In the genomic region with DNA sequence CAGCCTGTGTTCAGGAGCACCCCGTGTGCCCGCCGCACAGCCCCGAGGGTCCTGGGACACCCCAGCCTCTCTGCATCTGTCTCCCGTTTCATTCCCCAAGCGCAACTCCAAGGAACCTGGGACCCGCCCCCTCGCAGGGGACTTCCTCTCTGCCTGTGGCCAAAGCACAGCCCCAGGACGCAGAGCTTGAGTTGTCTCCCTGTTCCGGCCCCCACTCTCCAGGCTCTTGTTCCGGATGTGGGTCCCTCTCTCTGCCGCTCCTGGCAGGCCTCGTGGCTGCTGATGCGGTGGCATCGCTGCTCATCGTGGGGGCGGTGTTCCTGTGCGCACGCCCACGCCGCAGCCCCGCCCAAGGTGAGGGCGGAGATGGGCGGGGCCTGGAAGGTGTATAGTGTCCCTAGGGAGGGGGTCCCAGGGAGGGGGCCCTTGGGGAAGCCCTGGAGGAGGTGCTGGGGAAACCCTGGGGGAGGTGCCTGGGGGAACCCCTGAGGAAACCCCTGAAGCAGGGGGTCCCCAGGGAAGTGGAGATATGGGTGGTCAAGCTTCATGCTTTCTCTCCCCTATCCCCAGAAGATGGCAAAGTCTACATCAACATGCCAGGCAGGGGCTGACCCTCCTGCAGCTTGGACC, we compare ENCODE assay signal across 8 cellular contexts. TPM values are rescaled to one million over a fixed set of nuclear protein-coding genes. Genes with fewer than 3 reads are reported as not detected.
DNase-seq lines count a peak whose midpoint lies in the region; ATAC-seq, FAIRE-seq and TF ChIP-seq lines count a peak whose summit lies in the region.

No MANE protein-coding gene starts in this region.

- H3K27ac ChIP-seq in hepatocyte (peak overlapping the region; percentile 45), gastrocnemius medialis (peak overlapping the region in 1 of 4 donors; percentile 25)

- H3K4me1 ChIP-seq in hepatocyte (ENCODE audit: insufficient read depth) (no peaks in the 10 kb centered on the region), gastrocnemius medialis (peaks cover 1 to 14% of the 10 kb centered on the region in 2 donors)

- peak overlapping the region; percentile 68 for H2AFZ ChIP-seq in hepatocyte

- no peaks in the 10 kb centered on the region for H3K9me3 ChIP-seq in T-helper 17 cell (ENCODE audit: control insufficient read depth, low read length, poor library complexity, severe bottlenecking)
- H3K9me3 ChIP-seq in hepatocyte (ENCODE audit: low read depth) = no peaks in the 10 kb centered on the region
- H3K9me3 ChIP-seq in gastrocnemius medialis = no peaks in the 10 kb centered on the region

- H3K27me3 ChIP-seq in hepatocyte (no peaks in the 10 kb centered on the region), gastrocnemius medialis (no peaks in the 10 kb centered on the region)

- intact Hi-C loops in gastrocnemius medialis (cut with DNase I; ENCODE audit: low total_unique reads) = no loop called here

- H3K27ac Mint-ChIP-seq in T-helper 17 cell = peak overlapping the region; percentile 100

- in situ Hi-C loops in gastrocnemius medialis (cut with MboI; ENCODE audit: low sequenced_read_pairs in 4 of 4) = no loop called here

- ATAC-seq in GM21423 (IDR thresholded peaks at IDR 0.05; ENCODE audit: unreplicated experiment) = peak; percentile 45
- ATAC-seq in T-helper 17 cell = peak; percentile 65
- no peak for ATAC-seq in gastrocnemius medialis

- H3K36me3 ChIP-seq in hepatocyte (replicated peaks; ENCODE audit: insufficient read depth, low read depth) = no peaks in the 10 kb centered on the region
- no peaks in the 10 kb centered on the region for H3K36me3 ChIP-seq in gastrocnemius medialis

- peak; percentile 53 for DNase-seq in COLO829 (ENCODE audit: low spot score)
- peak; percentile 39 for DNase-seq in LHCN-M2 (ENCODE audit: low read depth)
- peak; percentile 80 to 85 (median 81) for DNase-seq in T-helper 17 cell
- peak in 39 of 56 donors; percentile 12 to 70 (median 43) for DNase-seq in amygdala (lab: John Stamatoyannopoulos, UW)
- peak; percentile 78 for DNase-seq in hepatocyte (ENCODE audit: low spot score)
- DNase-seq in gastrocnemius medialis = peak; percentile 55 to 57
- DNase-seq in D721Med (ENCODE audit: insufficient read length, low spot score) = no peak

- H3K4me1 Mint-ChIP-seq in T-helper 17 cell = peaks cover 38% of the 10 kb centered on the region

- H3K4me3 Mint-ChIP-seq in T-helper 17 cell = peak overlapping the region; percentile 98

- no peak for TF ChIP-seq CTCF in hepatocyte (IDR thresholded peaks at IDR 0.05; ENCODE audit: poor library complexity)
- TF ChIP-seq CTCF in gastrocnemius medialis (IDR thresholded peaks at IDR 0.05 in 4 of 5, conservative IDR thresholded peaks at IDR 0.05 in 1 of 5) = no peak
- no peak for TF ChIP-seq CTCF in D721Med (IDR thresholded peaks at IDR 0.05; ENCODE audit: insufficient read depth, missing control alignments)

- H3K79me2 ChIP-seq in hepatocyte = peaks cover 2% of the 10 kb centered on the region

- peaks cover 3% of the 10 kb centered on the region for H3K36me3 Mint-ChIP-seq in T-helper 17 cell (ENCODE audit: low read depth)

- no peaks in the 10 kb centered on the region for H4K20me1 ChIP-seq in hepatocyte (ENCODE audit: insufficient read depth, poor library complexity, severe bottlenecking)

- TF ChIP-seq POLR2A in gastrocnemius medialis (IDR thresholded peaks at IDR 0.05) = peak; percentile 17 to 18

- no peaks in the 10 kb centered on the region for H3K27me3 Mint-ChIP-seq in T-helper 17 cell

- no peaks in the 10 kb centered on the region for H3K9me2 ChIP-seq in hepatocyte (replicated peaks; ENCODE audit: insufficient read depth)

- H3K4me3 ChIP-seq in hepatocyte (no peak overlapping the region), gastrocnemius medialis (no peak overlapping the region)

- peak overlapping the region; percentile 84 for H3K4me2 ChIP-seq in hepatocyte

- WGBS in hepatocyte (ENCODE audit: low lambda C conversion rate, missing lambda C conversion rate) = 2% methylated on average over 23 of the region's 24 CpGs

- no peak for FAIRE-seq in D721Med (lab: Jason Lieb, UNC)

RNA-seq across cellular contexts. Expression of gene HCST, which starts 1.3 kb away (rescaled TPM):
- not detected in 2 replicates for total RNA-seq in LHCN-M2 (2014; rRNA removed)
- polyA plus RNA-seq in LHCN-M2 (2012) = 0.94 TPM
- total RNA-seq in T-helper 17 cell = 10 to 100 TPM; 63.0 to 73.7 TPM
- total RNA-seq in hepatocyte = 0.97 and 1.4 TPM in 2 replicates
- 3.9 and 4.8 TPM in 2 replicates for polyA plus RNA-seq in hepatocyte
- total RNA-seq in gastrocnemius medialis = 1 to 10 TPM in 2 of 4 donors, not detected in 2; 1.2 to 1.5 TPM

RNA-seq across cellular contexts. Expression of gene NFKBID, which starts 3.3 kb away (rescaled TPM):
- 2.8 and 3.3 TPM in 2 replicates for total RNA-seq in LHCN-M2 (2014; rRNA removed)
- polyA plus RNA-seq in LHCN-M2 (2012) = 1.6 TPM
- total RNA-seq in T-helper 17 cell = 100 to 1,000 TPM; 128 to 140 TPM
- 2.7 and 3.9 TPM in 2 replicates for total RNA-seq in hepatocyte
- polyA plus RNA-seq in hepatocyte = 7.3 and 10.8 TPM in 2 replicates
- total RNA-seq in gastrocnemius medialis = 1 to 10 TPM in 3 of 4 donors, not detected in 1; 1.2 to 2.7 (median 2.3) TPM

RNA-seq across cellular contexts. Expression of gene TYROBP, which starts 4.4 kb away (rescaled TPM):
- not detected in 2 replicates for total RNA-seq in LHCN-M2 (2014; rRNA removed)
- not detected for polyA plus RNA-seq in LHCN-M2 (2012)
- total RNA-seq in T-helper 17 cell = 10 to 100 TPM in 1 of 2 donors, 1 to 10 TPM in 1; 5.9 to 16.7 TPM
- 2.8 and 5.9 TPM in 2 replicates for total RNA-seq in hepatocyte
- 2.9 and 4.9 TPM in 2 replicates for polyA plus RNA-seq in hepatocyte
- total RNA-seq in gastrocnemius medialis = 10 to 100 TPM in 3 of 4 donors, 1 to 10 TPM in 1; 7.2 to 25.6 (median 18.2) TPM

RNA-seq across cellular contexts. Expression of gene LRFN3, which starts 32.5 kb away (rescaled TPM):
- total RNA-seq in LHCN-M2 (2014; rRNA removed) (6.5 and 8.3 TPM in 2 replicates), T-helper 17 cell (1 to 10 TPM; 6.8 to 8.7 TPM), hepatocyte (4.7 and 5.3 TPM in 2 replicates), gastrocnemius medialis (10 to 100 TPM in 2 of 4 donors, 1 to 10 TPM in 2; 7.4 to 18.2 (median 12.8) TPM)
- polyA plus RNA-seq in LHCN-M2 (2012) = 9.3 TPM
- polyA plus RNA-seq in hepatocyte = 15.6 and 19.2 TPM in 2 replicates

RNA-seq across cellular contexts. Expression of gene APLP1, which starts 35.3 kb away (rescaled TPM):
- total RNA-seq in LHCN-M2 (2014; rRNA removed) (38.3 and 47.1 TPM in 2 replicates), T-helper 17 cell (not detected), hepatocyte (19.8 and 29.0 TPM in 2 replicates), gastrocnemius medialis (under 1 TPM in 2 of 4 donors, not detected in 2; 0.27 to 0.33 TPM)
- 44.7 TPM for polyA plus RNA-seq in LHCN-M2 (2012)
- polyA plus RNA-seq in hepatocyte = 115 and 147 TPM in 2 replicates

Comparison
In these comparisons a context has a peak if more than half of its experiments do, and no peak if none do; other contexts are left out.
1. ATAC-seq: peak in GM21423 (single experiment) and T-helper 17 cell (single experiment); none in gastrocnemius medialis (0 of 2).
2. RNA of gene HCST, which starts 1.3 kb away (total RNA-seq): 63.0 to 73.7 TPM in T-helper 17 cell; 1.2 to 1.5 TPM in gastrocnemius medialis, 0.97 to 1.4 TPM in hepatocyte and not detected in LHCN-M2; every median in the first group is over 10 times any median in the second.
3. RNA of gene NFKBID, which starts 3.3 kb away (total RNA-seq): 128 to 140 TPM in T-helper 17 cell; 2.8 to 3.3 TPM in LHCN-M2, 2.7 to 3.9 TPM in hepatocyte and 1.2 to 2.7 TPM in gastrocnemius medialis; every median in the first group is over 10 times any median in the second.